In the genomic region with DNA sequence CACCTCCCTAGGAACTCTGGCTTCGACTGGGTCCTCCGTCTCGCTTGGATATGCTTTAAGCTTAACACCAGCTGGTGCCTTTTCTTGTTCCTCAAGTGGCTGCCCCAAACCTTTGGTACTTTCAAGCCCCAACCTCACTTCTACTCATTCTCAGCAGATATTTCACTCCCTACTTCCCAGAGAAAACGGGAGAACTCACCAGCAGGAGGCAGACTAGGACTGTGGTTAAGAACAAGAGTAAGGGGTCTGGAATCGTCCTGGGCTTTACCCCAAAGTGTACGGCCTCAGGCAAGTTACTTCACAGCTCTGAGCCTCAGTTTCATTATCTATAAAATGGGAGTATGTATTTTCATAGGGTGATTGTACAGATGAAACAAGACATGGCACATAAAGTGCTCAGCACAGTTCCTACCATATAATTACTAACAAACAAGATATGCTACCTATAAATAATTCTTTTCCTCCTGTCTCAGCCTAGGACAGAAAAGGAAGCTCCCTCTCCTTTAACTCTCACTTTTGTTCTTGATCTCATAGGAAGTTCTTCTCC, we compare ENCODE assay signal across 8 cellular contexts. TPM values are rescaled to one million over a fixed set of nuclear protein-coding genes. Genes with fewer than 3 reads are reported as not detected.
DNase-seq lines count a peak whose midpoint lies in the region; ATAC-seq and TF ChIP-seq lines count a peak whose summit lies in the region.

No MANE protein-coding gene starts in this region.

- H3K4me3 ChIP-seq in RWPE2 (ENCODE audit: severe bottlenecking) (no peak overlapping the region), tibial artery (no peak overlapping the region)

- peaks cover 9% of the 10 kb centered on the region for H3K36me3 Mint-ChIP-seq in type B pancreatic cell

- TF ChIP-seq CTCF in RWPE2 (IDR thresholded peaks at IDR 0.05; ENCODE audit: poor library complexity, severe bottlenecking) (peak; percentile 48), type B pancreatic cell (conservative IDR thresholded peaks at IDR 0.05) (peak; percentile 72), tibial artery (IDR thresholded peaks at IDR 0.05) (peak in 1 of 2 experiments; percentile 13)

- DNase-seq in stimulated activated naive CD8-positive, alpha-beta T cell treated with anti-CD3 and anti-CD28 coated beads, Interleukin-15, Interleukin-2, amounts not matched to agents 100 U/mL and 50 U/mL, for 24 hours = peak; percentile 4
- DNase-seq in stimulated activated naive CD8-positive, alpha-beta T cell treated with anti-CD3 and anti-CD28 coated beads, Interleukin-15, amount 100 ng/mL, for 72 hours = no peak
- DNase-seq in RWPE2 (ENCODE audit: low spot score) (no peak), glomerular endothelial cell (ENCODE audit: extremely low read depth, low read depth, low spot score) (peak; percentile 5), type B pancreatic cell (ENCODE audit: extremely low spot score, unreplicated experiment) (no peak), tibial artery (no peak)

- no peak for ATAC-seq in stimulated activated naive CD8-positive, alpha-beta T cell treated with anti-CD3 and anti-CD28 coated beads, Interleukin-15, Interleukin-2, amounts not matched to agents 100 U/mL and 50 U/mL, for 24 hours
- no peak for ATAC-seq in stimulated activated naive CD8-positive, alpha-beta T cell treated with anti-CD3 and anti-CD28 coated beads, Interleukin-15, amount 100 ng/mL, for 72 hours
- ATAC-seq in RWPE2 (ENCODE audit: low read depth) = no peak
- ATAC-seq in GM19452 (IDR thresholded peaks at IDR 0.05; ENCODE audit: unreplicated experiment) = no peak
- no peak for ATAC-seq in GM19324 (IDR thresholded peaks at IDR 0.05; ENCODE audit: low FRiP score, unreplicated experiment)

- H3K4me1 Mint-ChIP-seq in stimulated activated naive CD8-positive, alpha-beta T cell treated with anti-CD3 and anti-CD28 coated beads, Interleukin-15, amount 100 ng/mL, for 72 hours = no peaks in the 10 kb centered on the region
- H3K4me1 Mint-ChIP-seq in type B pancreatic cell (ENCODE audit: unreplicated experiment) = peaks cover 17% of the 10 kb centered on the region

- peaks cover 5 to 16% of the 10 kb centered on the region in 2 donors for H3K9me3 Mint-ChIP-seq in stimulated activated naive CD8-positive, alpha-beta T cell treated with anti-CD3 and anti-CD28 coated beads, Interleukin-15, amount 100 ng/mL, for 72 hours
- peaks cover 11% of the 10 kb centered on the region for H3K9me3 Mint-ChIP-seq in type B pancreatic cell

- H3K27ac Mint-ChIP-seq in stimulated activated naive CD8-positive, alpha-beta T cell treated with anti-CD3 and anti-CD28 coated beads, Interleukin-15, amount 100 ng/mL, for 72 hours = no peak overlapping the region
- H3K27ac Mint-ChIP-seq in type B pancreatic cell = no peak overlapping the region

- no peaks in the 10 kb centered on the region for H3K9me3 ChIP-seq in RWPE2 (ENCODE audit: severe bottlenecking)
- peaks cover 0 to 8% (median 0%) of the 10 kb centered on the region in 3 donors for H3K9me3 ChIP-seq in tibial artery

- H3K36me3 ChIP-seq in RWPE2 (ENCODE audit: low read depth) = no peaks in the 10 kb centered on the region
- H3K36me3 ChIP-seq in tibial artery = no peaks in the 10 kb centered on the region

- H3K27me3 ChIP-seq in RWPE2 (ENCODE audit: insufficient read depth, poor library complexity, severe bottlenecking) (no peaks in the 10 kb centered on the region), tibial artery (peaks cover 0 to 12% of the 10 kb centered on the region in 2 donors)

- H3K4me1 ChIP-seq in RWPE2 (ENCODE audit: insufficient read depth, poor library complexity, severe bottlenecking) (no peaks in the 10 kb centered on the region), tibial artery (peaks cover 0 to 7% (median 0%) of the 10 kb centered on the region in 4 donors)

- intact Hi-C loops in tibial artery (cut with DNase I; ENCODE audit: low total_unique reads) = no loop called here

- H3K4me3 Mint-ChIP-seq in stimulated activated naive CD8-positive, alpha-beta T cell treated with anti-CD3 and anti-CD28 coated beads, Interleukin-15, amount 100 ng/mL, for 72 hours = no peak overlapping the region
- H3K4me3 Mint-ChIP-seq in type B pancreatic cell = no peak overlapping the region

- H3K27ac ChIP-seq in RWPE2 (ENCODE audit: poor library complexity, severe bottlenecking) = no peak overlapping the region
- H3K27ac ChIP-seq in tibial artery = no peak overlapping the region

- H3K27me3 Mint-ChIP-seq in stimulated activated naive CD8-positive, alpha-beta T cell treated with anti-CD3 and anti-CD28 coated beads, Interleukin-15, amount 100 ng/mL, for 72 hours = peaks cover 43% of the 10 kb centered on the region
- H3K27me3 Mint-ChIP-seq in type B pancreatic cell = peaks cover 31% of the 10 kb centered on the region

RNA-seq across cellular contexts. Expression of a gene that starts 37.8 kb away (rescaled TPM):
- total RNA-seq in glomerular endothelial cell = 0.18 TPM in 1 of 2 replicates, not detected in the other
- 2.5 and 14.2 TPM in 2 replicates for total RNA-seq in type B pancreatic cell (ENCODE audit: low replicate concordance)

Comparison
In these comparisons a context has a peak if more than half of its experiments do, and no peak if none do; other contexts are left out.
1. DNase-seq: peak in stimulated activated naive CD8-positive, alpha-beta T cell treated with anti-CD3 and anti-CD28 coated beads, Interleukin-15, Interleukin-2, amounts not matched to agents 100 U/mL and 50 U/mL, for 24 hours (single experiment) and glomerular endothelial cell (single experiment); none in stimulated activated naive CD8-positive, alpha-beta T cell treated with anti-CD3 and anti-CD28 coated beads, Interleukin-15, amount 100 ng/mL, for 72 hours (0 of 2), RWPE2 (single experiment), type B pancreatic cell (single experiment) and tibial artery (0 of 2).